Comparison of ENCODE assay signal across 13 cellular contexts in the genomic region with DNA sequence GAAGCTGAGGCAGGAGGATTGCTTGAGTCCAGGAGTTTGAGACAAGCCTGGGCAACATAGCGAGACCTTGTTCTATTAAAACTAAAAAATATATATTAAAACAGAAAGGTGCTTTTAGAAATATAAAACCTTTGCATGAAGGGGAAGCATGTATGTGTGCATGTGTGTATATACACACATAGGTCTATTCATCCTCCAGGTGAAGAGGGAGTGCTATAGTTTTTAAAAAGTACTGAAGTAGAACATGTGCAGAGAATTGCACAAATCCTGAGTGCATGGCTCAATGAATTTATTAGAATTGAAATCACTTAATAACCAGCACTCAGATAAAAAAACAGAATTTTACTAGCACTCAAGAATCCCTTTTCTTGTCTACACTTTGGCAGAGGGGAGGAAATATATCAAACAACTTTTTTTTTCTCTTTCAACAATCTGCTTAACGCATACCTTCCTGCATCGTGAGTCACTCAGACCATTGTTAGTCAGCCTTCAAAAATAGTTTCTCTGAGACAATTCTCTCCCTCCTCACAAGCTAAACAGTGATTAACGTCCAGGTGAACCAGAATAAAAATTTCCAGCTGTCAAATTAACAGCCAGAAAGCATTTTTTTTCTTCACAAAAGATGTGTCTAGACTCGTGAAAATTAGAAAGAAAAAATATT. TPM values are rescaled to one million over a fixed set of nuclear protein-coding genes. Genes with fewer than 3 reads are reported as not detected.
DNase-seq lines count a peak whose midpoint lies in the region; ATAC-seq, FAIRE-seq and TF ChIP-seq lines count a peak whose summit lies in the region.
"Had no signal": no experiment of that assay in that cellular context is flagged by ENCODE, and none has a peak within 500 bp of the region (broad histone marks: within the 10 kb centered on the region; RNA-seq: fewer than 3 reads in every experiment).

No MANE protein-coding gene starts in this region.

- no TSS peak for BruUV-seq in mammary epithelial cell (replicated peaks; lab: Mats Ljungman, UMichigan)

- intact Hi-C loops in mammary epithelial cell (cut with micrococcal nuclease) (no loop called here), Right ventricle myocardium inferior (cut with DNase I) (no loop called here), uterus (cut with DNase I; ENCODE audit: low total_unique reads) (no loop called here)

- no peak for FAIRE-seq in HTR-8/SVneo (lab: Jason Lieb, UNC)
- FAIRE-seq: colon had no signal

- H3K9me3 ChIP-seq in mammary epithelial cell (replicated peaks; ENCODE audit: insufficient read depth, low read length) (peaks cover 4% of the 10 kb centered on the region), uterus (no peaks in the 10 kb centered on the region)
- H3K9me3 ChIP-seq: upper lobe of left lung had no signal

- DNase-seq in NCI-H146 (lab: John Stamatoyannopoulos, UW) (peak; percentile 7), NCI-H146 treated with DMSO at 0.1 percent for 48 hours (lab: John Stamatoyannopoulos, UW; ENCODE audit: unreplicated experiment) (no peak), HTR-8/SVneo (ENCODE audit: insufficient read length, low spot score) (peak; percentile 43), mammary epithelial cell (peak; percentile 91), omental fat pad (ENCODE audit: low spot score) (no peak), Right ventricle myocardium inferior (ENCODE audit: missing footprints) (no peak), uterus (no peak)
- no peak for DNase-seq in activated CD4-positive, alpha-beta T cell treated with anti-CD3 and anti-CD28 coated beads for 48 hours
- DNase-seq: activated CD8-positive, alpha-beta memory T cell treated with anti-CD3 and anti-CD28 coated beads, Interleukin-2, amount 50 U/mL, for 4 hours; head of caudate nucleus; right cardiac atrium; upper lobe of left lung had no signal

- H3K4me1 ChIP-seq in mammary epithelial cell (ENCODE audit: insufficient read depth, low read length) (peaks cover 31% of the 10 kb centered on the region), uterus (no peaks in the 10 kb centered on the region)
- H3K4me1 ChIP-seq: upper lobe of left lung had no signal

- peak overlapping the region; percentile 71 for H3K4me2 ChIP-seq in mammary epithelial cell (ENCODE audit: insufficient read depth, low read depth, low read length)

- H3K27me3 ChIP-seq in mammary epithelial cell (ENCODE audit: insufficient read depth, low read length) (no peaks in the 10 kb centered on the region), uterus (no peaks in the 10 kb centered on the region)
- H3K27me3 ChIP-seq: upper lobe of left lung had no signal

- H2AFZ ChIP-seq in mammary epithelial cell (ENCODE audit: low read depth, low read length): peak overlapping the region; percentile 6

- H3K27ac ChIP-seq in mammary epithelial cell (ENCODE audit: insufficient read depth, low read depth, low read length): peak overlapping the region; percentile 56
- no peak overlapping the region for H3K27ac ChIP-seq in uterus
- H3K27ac ChIP-seq: upper lobe of left lung had no signal

- whole genome bisulfite sequencing in mammary epithelial cell (ENCODE audit: low coverage, missing lambda C conversion rate): 13% methylated on average over 5 of the region's 5 CpGs

- H3K9ac ChIP-seq in mammary epithelial cell (ENCODE audit: insufficient read depth, low read length): no peak overlapping the region

- H3K79me2 ChIP-seq in mammary epithelial cell (ENCODE audit: insufficient read depth, low read length): no peaks in the 10 kb centered on the region

- no peak overlapping the region for H3K4me3 ChIP-seq in mammary epithelial cell (replicated peaks in 1 of 3; ENCODE audit: insufficient read depth in 1 of 3, low read depth in 2 of 3, low read length in 3 of 3)
- H3K4me3 ChIP-seq in uterus: no peak overlapping the region
- H3K4me3 ChIP-seq: upper lobe of left lung had no signal

- CTCF ChIA-PET in mammary epithelial cell (lab: Charles Lee; ENCODE audit: low non-redundant PET): no interaction called here

- in situ Hi-C loops in mammary epithelial cell (cut with MboI; ENCODE audit: low sequenced_read_pairs in 2 of 2): no loop called here

- H4K20me1 ChIP-seq in mammary epithelial cell (ENCODE audit: insufficient read depth, low read length): no peaks in the 10 kb centered on the region

- TF ChIP-seq POLR2A in uterus (IDR thresholded peaks at IDR 0.05): no peak

- TF ChIP-seq CTCF in mammary epithelial cell (conservative IDR thresholded peaks at IDR 0.05 in 1 of 2, IDR thresholded peaks at IDR 0.05 in 1 of 2; ENCODE audit: extremely low read depth in 1 of 2, insufficient read depth in 1 of 2, low read depth in 1 of 2, low read length in 2 of 2) (no peak), omental fat pad (IDR thresholded peaks at IDR 0.05) (no peak), uterus (IDR thresholded peaks at IDR 0.05) (no peak)

- H3K36me3 ChIP-seq in mammary epithelial cell (ENCODE audit: insufficient read depth, low read length) (no peaks in the 10 kb centered on the region), uterus (no peaks in the 10 kb centered on the region)
- H3K36me3 ChIP-seq: upper lobe of left lung had no signal

- ATAC-seq in omental fat pad (ENCODE audit: low FRiP score): peak; percentile 68
- ATAC-seq in Right ventricle myocardium inferior: no peak
- ATAC-seq: right cardiac atrium had no signal

- dilution Hi-C loops in mammary epithelial cell (cut with HindIII; ENCODE audit: low sequenced_read_pairs): no loop called here

RNA-seq across cellular contexts. Expression of a gene that starts 17.7 kb away (rescaled TPM):
- 10 to 100 TPM; 32.8 to 36.2 TPM for total RNA-seq in mammary epithelial cell
- polyA plus RNA-seq in mammary epithelial cell: 20.9 TPM
- 109 TPM for polyA minus RNA-seq in mammary epithelial cell
- total RNA-seq in omental fat pad: 10 to 100 TPM in 3 of 4 donors, 1 to 10 TPM in 1; 8.8 to 20.8 (median 14.7) TPM
- 13.7 TPM for total RNA-seq in Right ventricle myocardium inferior
- total RNA-seq in uterus: 10 to 100 TPM; 13.3 to 54.2 (median 36.3) TPM

Comparison
In these comparisons a context has a peak if more than half of its experiments do, and no peak if none do; other contexts are left out.
1. DNase-seq: peak in NCI-H146 (single experiment), HTR-8/SVneo (single experiment) and mammary epithelial cell (single experiment); none in NCI-H146 treated with DMSO at 0.1 percent for 48 hours (single experiment), omental fat pad (single experiment), Right ventricle myocardium inferior (single experiment), activated CD4-positive, alpha-beta T cell treated with anti-CD3 and anti-CD28 coated beads for 48 hours (single experiment) and uterus (0 of 2).